ENCODE assay signal across 8 cellular contexts in genomic region chr6:33416386-33417126, GRCh38. TPM values are rescaled to one million over a fixed set of nuclear protein-coding genes. Genes with fewer than 3 reads are reported as not detected.
DNase-seq lines count a peak whose midpoint lies in the region; ATAC-seq and TF ChIP-seq lines count a peak whose summit lies in the region.

No MANE protein-coding gene starts in this region.

- TF ChIP-seq CTCF in lower lobe of right lung (IDR thresholded peaks at IDR 0.05) (no peak), vagina (IDR thresholded peaks at IDR 0.05) (no peak)

- peaks cover 6% of the 10 kb centered on the region for H3K36me3 Mint-ChIP-seq in activated naive CD8-positive, alpha-beta T cell treated with anti-CD3 and anti-CD28 coated beads, Interleukin-2, amount 10 ng/mL, durations not matched to agents 7 days and 5 days

- H3K4me1 ChIP-seq in lower lobe of right lung (peaks cover 58% of the 10 kb centered on the region), vagina (peaks cover 69% of the 10 kb centered on the region)

- no peak for TF ChIP-seq POLR2A in vagina (IDR thresholded peaks at IDR 0.05)

- H3K9me3 Mint-ChIP-seq in activated naive CD8-positive, alpha-beta T cell treated with anti-CD3 and anti-CD28 coated beads, Interleukin-2, amount 10 ng/mL, durations not matched to agents 7 days and 5 days = no peaks in the 10 kb centered on the region

- H3K27ac Mint-ChIP-seq in activated naive CD8-positive, alpha-beta T cell treated with anti-CD3 and anti-CD28 coated beads, Interleukin-2, amount 10 ng/mL, durations not matched to agents 7 days and 5 days = peak overlapping the region; percentile 97

- DNase-seq in stimulated activated CD4-positive, alpha-beta T cell treated with anti-CD3 and anti-CD28 coated beads, Interleukin-15, amount 100 ng/mL, for 24 hours = peak; percentile 54
- no peak for DNase-seq in stimulated activated CD4-positive, alpha-beta T cell treated with anti-CD3 and anti-CD28 coated beads, Interleukin-2, amount 100 ng/mL, for 48 hours
- no peak for DNase-seq in activated naive CD8-positive, alpha-beta T cell treated with anti-CD3 and anti-CD28 coated beads, Interleukin-2, amount 10 ng/mL, durations not matched to agents 7 days and 5 days
- DNase-seq in lower lobe of right lung = no peak
- no peak for DNase-seq in vagina (ENCODE audit: extremely low spot score in 2 of 2)
- DNase-seq in NCI-H2196 (lab: John Stamatoyannopoulos, UW; ENCODE audit: unreplicated experiment) = no peak
- no peak for DNase-seq in NCI-H2107 (lab: John Stamatoyannopoulos, UW)

- no peak for ATAC-seq in activated naive CD8-positive, alpha-beta T cell treated with anti-CD3 and anti-CD28 coated beads, Interleukin-2, amount 10 ng/mL, durations not matched to agents 7 days and 5 days (ENCODE audit: low read depth)
- ATAC-seq in lower lobe of right lung (no peak), HG03342 (IDR thresholded peaks at IDR 0.05; ENCODE audit: unreplicated experiment) (no peak)

- intact Hi-C loops in lower lobe of right lung (cut with DNase I) (no loop called here), vagina (cut with DNase I) (loop anchor here (5.0 kb wide), 1 partner anchor 99 kb away; the partner anchor contains the start of gene ZBTB22)

- H3K9me3 ChIP-seq in lower lobe of right lung (no peaks in the 10 kb centered on the region), vagina (no peaks in the 10 kb centered on the region)

- peaks cover 52% of the 10 kb centered on the region for H3K4me1 Mint-ChIP-seq in activated naive CD8-positive, alpha-beta T cell treated with anti-CD3 and anti-CD28 coated beads, Interleukin-2, amount 10 ng/mL, durations not matched to agents 7 days and 5 days

- H3K27me3 Mint-ChIP-seq in activated naive CD8-positive, alpha-beta T cell treated with anti-CD3 and anti-CD28 coated beads, Interleukin-2, amount 10 ng/mL, durations not matched to agents 7 days and 5 days = peaks cover under 1% of the 10 kb centered on the region

- H3K4me3 Mint-ChIP-seq in activated naive CD8-positive, alpha-beta T cell treated with anti-CD3 and anti-CD28 coated beads, Interleukin-2, amount 10 ng/mL, durations not matched to agents 7 days and 5 days = peak overlapping the region; percentile 96

- H3K27ac ChIP-seq in lower lobe of right lung (no peak overlapping the region), vagina (peak overlapping the region; percentile 98)

- H3K4me3 ChIP-seq in lower lobe of right lung = peak overlapping the region; percentile 85
- H3K4me3 ChIP-seq in vagina = peak overlapping the region; percentile 60 to 71

- POLR2A ChIA-PET in activated naive CD8-positive, alpha-beta T cell treated with anti-CD3 and anti-CD28 coated beads, Interleukin-2, amount 10 ng/mL, durations not matched to agents 7 days and 5 days (lab: Charles Lee) = interaction anchor here (0.8 to 4.4 kb wide), 6 partner anchors 9 to 163 kb away, joined by 3 to 28 read pairs (median 9); partner anchors contain the start of genes BAK1, RPS18, TAPBP and VPS52

- H3K36me3 ChIP-seq in lower lobe of right lung (peaks cover 46% of the 10 kb centered on the region), vagina (peaks cover 0 to 31% of the 10 kb centered on the region in 2 donors)

- no peaks in the 10 kb centered on the region for H3K27me3 ChIP-seq in lower lobe of right lung (ENCODE audit: low read depth)
- H3K27me3 ChIP-seq in vagina = no peaks in the 10 kb centered on the region

RNA-seq across cellular contexts. Expression of gene CUTA, which starts 1.4 kb away (rescaled TPM):
- total RNA-seq in activated naive CD8-positive, alpha-beta T cell treated with anti-CD3 and anti-CD28 coated beads, Interleukin-2, amount 10 ng/mL, durations not matched to agents 7 days and 5 days = 100 to 1,000 TPM; 202 to 209 TPM
- total RNA-seq in lower lobe of right lung (153 TPM), vagina (73.2 TPM)

RNA-seq across cellular contexts. Expression of gene SYNGAP1, which starts 3.3 kb away (rescaled TPM):
- 10 to 100 TPM; 53.3 to 60.1 TPM for total RNA-seq in activated naive CD8-positive, alpha-beta T cell treated with anti-CD3 and anti-CD28 coated beads, Interleukin-2, amount 10 ng/mL, durations not matched to agents 7 days and 5 days
- 21.6 TPM for total RNA-seq in lower lobe of right lung
- 16.0 TPM for total RNA-seq in vagina

RNA-seq across cellular contexts. Expression of gene PHF1, which starts 5.7 kb away (rescaled TPM):
- 100 to 1,000 TPM in 1 of 2 experiments, 10 to 100 TPM in 1; 98.3 to 105 TPM for total RNA-seq in activated naive CD8-positive, alpha-beta T cell treated with anti-CD3 and anti-CD28 coated beads, Interleukin-2, amount 10 ng/mL, durations not matched to agents 7 days and 5 days
- 69.7 TPM for total RNA-seq in lower lobe of right lung
- total RNA-seq in vagina = 73.2 TPM

RNA-seq across cellular contexts. Expression of gene KIFC1, which starts 24.9 kb away (rescaled TPM):
- 100 to 1,000 TPM; 117 to 127 TPM for total RNA-seq in activated naive CD8-positive, alpha-beta T cell treated with anti-CD3 and anti-CD28 coated beads, Interleukin-2, amount 10 ng/mL, durations not matched to agents 7 days and 5 days
- total RNA-seq in lower lobe of right lung (2.7 TPM), vagina (27.5 TPM)

RNA-seq across cellular contexts. Expression of gene ZBTB9, which starts 37.8 kb away (rescaled TPM):
- total RNA-seq in activated naive CD8-positive, alpha-beta T cell treated with anti-CD3 and anti-CD28 coated beads, Interleukin-2, amount 10 ng/mL, durations not matched to agents 7 days and 5 days = 1 to 10 TPM; 9.1 to 9.8 TPM
- total RNA-seq in lower lobe of right lung = 9.5 TPM
- total RNA-seq in vagina = 1.5 TPM
